ENCODE assay signal across 8 cellular contexts in genomic region chr12:14664434-14665023, GRCh38. TPM values are rescaled to one million over a fixed set of nuclear protein-coding genes. Genes with fewer than 3 reads are reported as not detected.
DNase-seq lines count a peak whose midpoint lies in the region; ATAC-seq and TF ChIP-seq lines count a peak whose summit lies in the region.

No MANE protein-coding gene starts in this region.

- H3K27ac Mint-ChIP-seq in neural crest cell (ENCODE audit: unreplicated experiment) = no peak overlapping the region

- no peaks in the 10 kb centered on the region for H3K27me3 ChIP-seq in AG04450 (ENCODE audit: control insufficient read depth, insufficient read depth, low read length)

- H3K4me3 ChIP-seq in AG04450 (ENCODE audit: low read depth, low read length) (no peak overlapping the region), NB4 (ENCODE audit: low read depth, low read length) (no peak overlapping the region)

- TF ChIP-seq CTCF in AG04450 (IDR thresholded peaks at IDR 0.05; ENCODE audit: low read depth, low read length) (peak; percentile 56), NB4 (IDR thresholded peaks at IDR 0.05; ENCODE audit: low read depth, low read length) (peak; percentile 43), neural crest cell (conservative IDR thresholded peaks at IDR 0.05) (peak; percentile 88)

- no peaks in the 10 kb centered on the region for H3K36me3 Mint-ChIP-seq in neural crest cell (ENCODE audit: low read depth)

- TF ChIP-seq POLR2A in NB4 (IDR thresholded peaks at IDR 0.05; ENCODE audit: extremely low read depth, insufficient read length) = no peak

- no peak for DNase-seq in AG04450 (ENCODE audit: low read depth, low spot score)
- DNase-seq in GM03348 (ENCODE audit: low spot score) = peak; percentile 39
- peak; percentile 50 for DNase-seq in NB4 (ENCODE audit: low read depth)
- DNase-seq in T-helper 22 cell (ENCODE audit: low read depth) = peak; percentile 1
- DNase-seq in neural crest cell (ENCODE audit: low read depth, low spot score) = no peak
- no peak for DNase-seq in 8988T
- DNase-seq in NK-92 treated with Interleukin-12 subunit alpha and Interleukin-12 subunit beta, amount 100 ng/mL, for 24 hours (lab: John Stamatoyannopoulos, UW) = no peak

- H3K9me3 ChIP-seq in AG04450 (ENCODE audit: control insufficient read depth, insufficient read depth, low read length) = no peaks in the 10 kb centered on the region

- CTCF ChIA-PET in AG04450 (lab: Charles Lee) = interaction anchor here (2.2 to 6.9 kb wide), 2 partner anchors 426 to 480 kb away, joined by 13 to 73 read pairs; no protein-coding TSS in a partner anchor

- POLR2A ChIA-PET in AG04450 (lab: Yijun Ruan, JAX) = no interaction called here

- H3K9me3 Mint-ChIP-seq in neural crest cell = no peaks in the 10 kb centered on the region

- ATAC-seq in esophagus mucosa = peak; percentile 79

- no peaks in the 10 kb centered on the region for H3K4me1 Mint-ChIP-seq in neural crest cell

- H3K27me3 Mint-ChIP-seq in neural crest cell (ENCODE audit: low read depth) = no peaks in the 10 kb centered on the region

- no peak overlapping the region for H3K27ac ChIP-seq in AG04450 (ENCODE audit: low read depth, low read length)

- H3K4me3 Mint-ChIP-seq in neural crest cell = no peak overlapping the region

RNA-seq across cellular contexts. Expression of gene GUCY2C, which starts 31.9 kb away (rescaled TPM):
- polyA plus RNA-seq in AG04450 (2011; rRNA removed) = not detected in 2 replicates
- not detected in 2 replicates for polyA minus RNA-seq in AG04450 (2011; rRNA and poly(A)+ RNA removed)
- 0.20 TPM for total RNA-seq in esophagus mucosa
- total RNA-seq in neural crest cell = not detected in 2 replicates

Comparison
In these comparisons a context has a peak if more than half of its experiments do, and no peak if none do; other contexts are left out.
1. DNase-seq: peak in GM03348 (single experiment), NB4 (single experiment) and T-helper 22 cell (single experiment); none in AG04450 (single experiment), neural crest cell (single experiment), 8988T (single experiment) and NK-92 treated with Interleukin-12 subunit alpha and Interleukin-12 subunit beta, amount 100 ng/mL, for 24 hours (single experiment).
2. Peak in every context shown above with its lines, with median percentiles within 50 percentile points of each other: CTCF ChIP-seq.